In genomic region chr5:72692273-72692672, GRCh38 we compare ENCODE assay signal across 20 cellular contexts.
DNase-seq lines count a peak whose midpoint lies in the region; ATAC-seq and TF ChIP-seq lines count a peak whose summit lies in the region.
"Had no signal": no experiment of that assay in that cellular context is flagged by ENCODE, and none has a peak within 500 bp of the region (broad histone marks: within the 10 kb centered on the region; RNA-seq: fewer than 3 reads in every experiment).

No MANE protein-coding gene starts in this region.

- no peaks in the 10 kb centered on the region for H3K36me3 Mint-ChIP-seq in activated T-helper 17 cell treated with anti-CD3 and anti-CD28 coated beads, Interleukin-2, amount 50 U/mL, for 72 hours (ENCODE audit: low read depth)
- H3K36me3 Mint-ChIP-seq: stimulated activated naive B cell treated with anti-CD40 and anti-IgM and Interleukin-4, amounts not matched to agents 10 μg/mL and 1 μg/mL and 100 μg/mL, for 72 hours had no signal

- no peaks in the 10 kb centered on the region for H3K27me3 ChIP-seq in stomach
- H3K27me3 ChIP-seq: colonic mucosa, hepatocyte, upper lobe of right lung had no signal

- no peaks in the 10 kb centered on the region for H3K9me3 ChIP-seq in stomach
- H3K9me3 ChIP-seq: colonic mucosa, spleen, upper lobe of right lung had no signal

- TF ChIP-seq POLR2A in stomach (IDR thresholded peaks at IDR 0.05), result no peak

- no peaks in the 10 kb centered on the region for H3K9me3 Mint-ChIP-seq in activated T-helper 17 cell treated with anti-CD3 and anti-CD28 coated beads, Interleukin-2, amount 50 U/mL, for 72 hours
- H3K9me3 Mint-ChIP-seq: stimulated activated naive B cell treated with anti-CD40 and anti-IgM and Interleukin-4, amounts not matched to agents 10 μg/mL and 1 μg/mL and 100 μg/mL, for 72 hours had no signal

- H3K4me1 ChIP-seq in stomach, result no peaks in the 10 kb centered on the region
- H3K4me1 ChIP-seq: colonic mucosa, spleen, upper lobe of right lung had no signal

- peak; percentile 11 for DNase-seq in AG08395 (ENCODE audit: low spot score)
- peak; percentile 48 for DNase-seq in GM04504 (ENCODE audit: low read depth)
- DNase-seq in NCI-H748 treated with DMSO at 0.1 percent for 48 hours (lab: John Stamatoyannopoulos, UW), result peak; percentile 60
- DNase-seq in foreskin fibroblast, result peak; percentile 49 to 70
- DNase-seq in stomach, result no peak
- DNase-seq in activated CD8-positive, alpha-beta memory T cell treated with anti-CD3 and anti-CD28 coated beads for 24 hours, result no peak
- DNase-seq: activated CD8-positive, alpha-beta T cell treated with anti-CD3 and anti-CD28 coated beads, Interleukin-2, amount 10 ng/mL, durations not matched to agents 7 days and 5 days; colonic mucosa; KG1; kidney glomerular epithelial cell; NCI-H1694; RPMI8226; spleen; stimulated activated naive B cell treated with anti-CD40 and anti-IgM and Interleukin-4, amounts not matched to agents 10 μg/mL and 1 μg/mL and 100 μg/mL, for 72 hours; upper lobe of right lung; WERI-Rb-1 had no signal

- no peaks in the 10 kb centered on the region for H3K4me1 Mint-ChIP-seq in activated T-helper 17 cell treated with anti-CD3 and anti-CD28 coated beads, Interleukin-2, amount 50 U/mL, for 72 hours
- H3K4me1 Mint-ChIP-seq: stimulated activated naive B cell treated with anti-CD40 and anti-IgM and Interleukin-4, amounts not matched to agents 10 μg/mL and 1 μg/mL and 100 μg/mL, for 72 hours had no signal

- no peak overlapping the region for H3K4me3 ChIP-seq in foreskin fibroblast (ENCODE audit: low read depth in 1 of 2, low read length in 2 of 2)
- H3K4me3 ChIP-seq in stomach, result no peak overlapping the region
- H3K4me3 ChIP-seq: colonic mucosa, hepatocyte, spleen, upper lobe of right lung had no signal

- H3K27ac ChIP-seq in stomach, result no peak overlapping the region
- H3K27ac ChIP-seq: colonic mucosa, hepatocyte, HL-60, spleen, upper lobe of right lung, WERI-Rb-1 had no signal

- 64 to 76% (median 68%) methylated on average over 4 of the region's 4 CpGs for WGBS in stomach, 5 donors

- peaks cover 41% of the 10 kb centered on the region for H3K27me3 Mint-ChIP-seq in activated T-helper 17 cell treated with anti-CD3 and anti-CD28 coated beads, Interleukin-2, amount 50 U/mL, for 72 hours

- H3K4me3 Mint-ChIP-seq in activated T-helper 17 cell treated with anti-CD3 and anti-CD28 coated beads, Interleukin-2, amount 50 U/mL, for 72 hours, result no peak overlapping the region
- H3K4me3 Mint-ChIP-seq: activated CD8-positive, alpha-beta T cell treated with anti-CD3 and anti-CD28 coated beads, Interleukin-2, amount 10 ng/mL, durations not matched to agents 7 days and 5 days; stimulated activated naive B cell treated with anti-CD40 and anti-IgM and Interleukin-4, amounts not matched to agents 10 μg/mL and 1 μg/mL and 100 μg/mL, for 72 hours had no signal

- TF ChIP-seq CTCF in foreskin fibroblast (IDR thresholded peaks at IDR 0.05; ENCODE audit: low read depth, low read length) (no peak), stomach (IDR thresholded peaks at IDR 0.05) (no peak)

- intact Hi-C loops in stomach (cut with DNase I; ENCODE audit: low total_unique reads), result no loop called here

- ATAC-seq in HG03571 (IDR thresholded peaks at IDR 0.05; ENCODE audit: unreplicated experiment), result no peak
- no peak for ATAC-seq in activated T-helper 17 cell treated with anti-CD3 and anti-CD28 coated beads, Interleukin-2, amount 50 U/mL, for 72 hours (replicated peaks)
- ATAC-seq: activated CD8-positive, alpha-beta T cell treated with anti-CD3 and anti-CD28 coated beads, Interleukin-2, amount 10 ng/mL, durations not matched to agents 7 days and 5 days; stimulated activated naive B cell treated with anti-CD40 and anti-IgM and Interleukin-4, amounts not matched to agents 10 μg/mL and 1 μg/mL and 100 μg/mL, for 72 hours; upper lobe of right lung had no signal

- H3K27ac Mint-ChIP-seq in activated T-helper 17 cell treated with anti-CD3 and anti-CD28 coated beads, Interleukin-2, amount 50 U/mL, for 72 hours, result no peak overlapping the region
- H3K27ac Mint-ChIP-seq: activated CD8-positive, alpha-beta T cell treated with anti-CD3 and anti-CD28 coated beads, Interleukin-2, amount 10 ng/mL, durations not matched to agents 7 days and 5 days; stimulated activated naive B cell treated with anti-CD40 and anti-IgM and Interleukin-4, amounts not matched to agents 10 μg/mL and 1 μg/mL and 100 μg/mL, for 72 hours had no signal

- TF ChIP-seq EP300 in stomach (IDR thresholded peaks at IDR 0.05), result no peak

- H3K36me3 ChIP-seq in stomach, result no peaks in the 10 kb centered on the region
- H3K36me3 ChIP-seq: colonic mucosa, spleen, upper lobe of right lung, WERI-Rb-1 had no signal

Comparison
In these comparisons a context has a peak if more than half of its experiments do, and no peak if none do; other contexts are left out.
1. DNase-seq: peak in AG08395 (single experiment), GM04504 (single experiment), NCI-H748 treated with DMSO at 0.1 percent for 48 hours (single experiment) and foreskin fibroblast (2 of 2); none in stomach (single experiment) and activated CD8-positive, alpha-beta memory T cell treated with anti-CD3 and anti-CD28 coated beads for 24 hours (single experiment).